In genomic region chr1:173206816-173207595, GRCh38 we compare ENCODE assay signal across 10 cellular contexts. TPM values are rescaled to one million over a fixed set of nuclear protein-coding genes. Genes with fewer than 3 reads are reported as not detected.
A peak's percentile ranks its signal among the peaks of the same experiment; 100 is the strongest.
DNase-seq lines count a peak whose midpoint lies in the region; ATAC-seq, FAIRE-seq and TF ChIP-seq lines count a peak whose summit lies in the region.
"Had no signal": no experiment of that assay in that cellular context is flagged by ENCODE, and none has a peak within 500 bp of the region (broad histone marks: within the 10 kb centered on the region; RNA-seq: fewer than 3 reads in every experiment).

Gene TNFSF4, minus strand, starts transcription at chr1:173207331. Its CDS starts 155 bp downstream, at chr1:173207176.

- H3K36me3 Mint-ChIP-seq in glutamatergic neuron (ENCODE audit: unreplicated experiment), result no peaks in the 10 kb centered on the region

- H3K27me3 Mint-ChIP-seq in glutamatergic neuron (ENCODE audit: unreplicated experiment), result peaks cover 3% of the 10 kb centered on the region

- H3K4me1 ChIP-seq in DND-41 (ENCODE audit: insufficient read depth, low read length), result peaks cover 71% of the 10 kb centered on the region
- H3K4me1 ChIP-seq in pancreas, result peaks cover 0 to 11% (median 3%) of the 10 kb centered on the region in 3 donors

- H3K9me3 Mint-ChIP-seq in glutamatergic neuron (ENCODE audit: unreplicated experiment), result no peaks in the 10 kb centered on the region

- H3K27ac Mint-ChIP-seq in glutamatergic neuron (ENCODE audit: unreplicated experiment), result no peak within 1 kb of the TSS

- H3K4me3 Mint-ChIP-seq in glutamatergic neuron (ENCODE audit: unreplicated experiment), result no peak within 1 kb of the TSS

- TF ChIP-seq CTCF in DND-41 (IDR thresholded peaks at IDR 0.05; ENCODE audit: borderline replicate concordance, extremely low read depth, low read length, poor library complexity, severe bottlenecking) (peak; percentile 57), coronary artery (IDR thresholded peaks at IDR 0.05) (no peak), pancreas (IDR thresholded peaks at IDR 0.05) (no peak), glutamatergic neuron (IDR thresholded peaks at IDR 0.05; ENCODE audit: partially characterized antibody, unreplicated experiment) (no peak), GM10248 (IDR thresholded peaks at IDR 0.05; ENCODE audit: control extremely low read depth, extremely low read depth, low read depth, missing control alignments) (no peak)

- no peaks in the 10 kb centered on the region for H3K4me1 Mint-ChIP-seq in glutamatergic neuron (ENCODE audit: low read depth, unreplicated experiment)

- no peaks in the 10 kb centered on the region for H3K27me3 ChIP-seq in DND-41 (ENCODE audit: insufficient read depth, low read length, poor library complexity)
- no peaks in the 10 kb centered on the region for H3K27me3 ChIP-seq in pancreas

- CTCF ChIA-PET in GM10248 (lab: Yijun Ruan, JAX), result interaction anchor here (0.8 to 2.6 kb wide), 5 partner anchors 9 to 462 kb away, joined by 3 to 11 read pairs (median 4); no protein-coding TSS in a partner anchor

- intact Hi-C loops in pancreas (cut with DNase I), result loop anchor here in 1 of 3 donors (10.0 kb wide), 1 partner anchor 462 kb away; no protein-coding TSS in a partner anchor

- peak within 1 kb of the TSS in 1 of 2 experiments; percentile 59; a peak in 2 of 4 replicates for H3K4me3 ChIP-seq in DND-41 (ENCODE audit: low read depth in 1 of 2, low read length in 2 of 2)
- peak within 1 kb of the TSS; percentile 44 for H3K4me3 ChIP-seq in coronary artery
- no peak within 1 kb of the TSS for H3K4me3 ChIP-seq in pancreas

- H3K36me3 ChIP-seq in DND-41 (ENCODE audit: insufficient read depth, low read length) (no peaks in the 10 kb centered on the region), pancreas (no peaks in the 10 kb centered on the region)

- H3K9me3 ChIP-seq in DND-41 (ENCODE audit: insufficient read depth, low read length, severe bottlenecking) (no peaks in the 10 kb centered on the region), pancreas (no peaks in the 10 kb centered on the region)

- peak; percentile 77 for DNase-seq in DND-41
- DNase-seq in OCI-M1 (lab: John Stamatoyannopoulos, UW), result peak; percentile 57
- no peak for DNase-seq in coronary artery (ENCODE audit: low spot score)
- DNase-seq in pancreas, result no peak
- no peak for DNase-seq in globus pallidus (ENCODE audit: low spot score)
- no peak for DNase-seq in glutamatergic neuron
- no peak for DNase-seq in GM10248 (ENCODE audit: extremely low spot score)
- DNase-seq: hypothalamus had no signal

- 27 to 37% methylated on average over 12 of the region's 12 CpGs for WGBS in pancreas, 2 donors

- H4K20me1 ChIP-seq in DND-41 (ENCODE audit: insufficient read depth, low read length), result no peaks in the 10 kb centered on the region

- no peak for FAIRE-seq in pancreas (lab: Jason Lieb, UNC)
- FAIRE-seq: GM12891 had no signal

- POLR2A ChIA-PET in GM10248 (lab: Yijun Ruan, JAX), result no interaction called here

- ATAC-seq in DND-41 (ENCODE audit: insufficient read depth, low read depth) (peak; percentile 67), pancreas (peak in 3 of 4 donors; percentile 29 to 45 (median 38)), GM18502 (IDR thresholded peaks at IDR 0.05; ENCODE audit: poor library complexity, unreplicated experiment) (no peak)

- peak within 1 kb of the TSS; percentile 59 for H2AFZ ChIP-seq in DND-41 (ENCODE audit: low read depth, low read length)

- peaks cover 29% of the 10 kb centered on the region for H3K79me2 ChIP-seq in DND-41 (ENCODE audit: insufficient read depth, low read length)

- H3K27ac ChIP-seq in DND-41 (ENCODE audit: low read length) (peak within 1 kb of the TSS; percentile 98), coronary artery (peak within 1 kb of the TSS; percentile 24 to 45), pancreas (no peak within 1 kb of the TSS)

- H3K9ac ChIP-seq in DND-41 (ENCODE audit: low read depth, low read length), result peak within 1 kb of the TSS; percentile 67

- peak within 1 kb of the TSS; percentile 77 for H3K4me2 ChIP-seq in DND-41 (ENCODE audit: insufficient read depth, low read length)

RNA-seq across cellular contexts. Expression of gene TNFSF4, which starts in this region (rescaled TPM):
- 1 to 10 TPM in 1 of 6 donors, under 1 TPM in 5; 0.25 to 1.1 (median 0.45) TPM for total RNA-seq in pancreas
- polyA plus RNA-seq in pancreas, result under 1 TPM; 0.30 to 0.61 TPM
- 0.34 TPM for total RNA-seq in glutamatergic neuron (ENCODE audit: unreplicated experiment)

Comparison
In these comparisons a context has a peak if more than half of its experiments do, and no peak if none do; other contexts are left out.
1. DNase-seq: peak in DND-41 (single experiment) and OCI-M1 (single experiment); none in coronary artery (single experiment), pancreas (0 of 6), globus pallidus (single experiment), glutamatergic neuron (single experiment) and GM10248 (single experiment).
2. H3K27ac ChIP-seq: peak in DND-41 (single experiment) and coronary artery (2 of 2); none in pancreas (0 of 4).